10 cellular contexts compared by ENCODE assay signal in the genomic region with DNA sequence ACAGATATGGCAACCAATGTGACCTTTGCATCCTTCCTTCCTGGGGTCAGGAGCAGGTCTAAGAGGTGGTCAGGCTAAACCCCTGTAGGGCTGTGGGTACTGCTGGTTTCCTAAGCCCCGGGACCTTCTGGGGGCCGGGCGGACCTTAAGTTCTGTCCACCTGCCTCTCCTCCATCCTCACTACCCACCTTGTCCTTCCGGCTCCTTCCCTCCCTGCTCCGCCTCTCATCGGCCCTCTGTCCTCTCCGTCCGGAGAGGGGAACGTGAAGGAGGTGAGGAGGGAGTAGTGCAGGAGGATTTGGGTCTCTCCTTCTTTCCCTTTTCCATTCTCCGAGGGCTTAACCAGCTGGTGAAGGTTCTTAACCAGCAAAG. TPM values are rescaled to one million over a fixed set of nuclear protein-coding genes. Genes with fewer than 3 reads are reported as not detected.
DNase-seq lines count a peak whose midpoint lies in the region; ATAC-seq and TF ChIP-seq lines count a peak whose summit lies in the region.
"Had no signal": no experiment of that assay in that cellular context is flagged by ENCODE, and none has a peak within 500 bp of the region (broad histone marks: within the 10 kb centered on the region; RNA-seq: fewer than 3 reads in every experiment).

No MANE protein-coding gene starts in this region.

- H3K27me3 ChIP-seq in dorsolateral prefrontal cortex = no peaks in the 10 kb centered on the region

- H3K4me3 Mint-ChIP-seq in activated CD4-positive, alpha-beta T cell treated with anti-CD3 and anti-CD28 coated beads for 36 hours = peak overlapping the region; percentile 83
- H3K4me3 Mint-ChIP-seq in stimulated activated naive CD8-positive, alpha-beta T cell treated with anti-CD3 and anti-CD28 coated beads, Interleukin-15, Interleukin-2, amounts not matched to agents 100 ng/mL and 50 ng/mL, for 24 hours = peak overlapping the region; percentile 84

- peaks cover 29% of the 10 kb centered on the region for H3K4me1 Mint-ChIP-seq in activated CD4-positive, alpha-beta T cell treated with anti-CD3 and anti-CD28 coated beads for 36 hours
- H3K4me1 Mint-ChIP-seq in stimulated activated naive CD8-positive, alpha-beta T cell treated with anti-CD3 and anti-CD28 coated beads, Interleukin-15, Interleukin-2, amounts not matched to agents 100 ng/mL and 50 ng/mL, for 24 hours (ENCODE audit: low read depth) = peaks cover 34% of the 10 kb centered on the region

- intact Hi-C loops in activated CD4-positive, alpha-beta T cell treated with anti-CD3 and anti-CD28 coated beads for 36 hours (cut with DNase I, micrococcal nuclease) = loop anchor here in 1 of 2 experiments (10.0 kb wide), 1 partner anchor 189 kb away; a partner anchor contains a TSS
- intact Hi-C loops in dorsolateral prefrontal cortex (cut with DNase I) = loop anchor here in 1 of 2 donors (10.0 kb wide), 2 partner anchors 89 to 499 kb away; a partner anchor contains a TSS

- peak; percentile 17 for ATAC-seq in activated CD4-positive, alpha-beta T cell treated with anti-CD3 and anti-CD28 coated beads for 36 hours
- ATAC-seq in HG03045 (IDR thresholded peaks at IDR 0.05; ENCODE audit: unreplicated experiment) (peak; percentile 31), HG02973 (IDR thresholded peaks at IDR 0.05; ENCODE audit: unreplicated experiment) (no peak)
- ATAC-seq: A549 had no signal

- H3K9me3 Mint-ChIP-seq in activated CD4-positive, alpha-beta T cell treated with anti-CD3 and anti-CD28 coated beads for 36 hours (ENCODE audit: low read depth) = no peaks in the 10 kb centered on the region
- H3K9me3 Mint-ChIP-seq in stimulated activated naive CD8-positive, alpha-beta T cell treated with anti-CD3 and anti-CD28 coated beads, Interleukin-15, Interleukin-2, amounts not matched to agents 100 ng/mL and 50 ng/mL, for 24 hours = no peaks in the 10 kb centered on the region

- no peak for TF ChIP-seq CTCF in dorsolateral prefrontal cortex (IDR thresholded peaks at IDR 0.05 in 54 of 56, conservative IDR thresholded peaks at IDR 0.05 in 2 of 56; ENCODE audit: low read depth in 1 of 56, partially characterized antibody in 56 of 56)

- H3K27ac ChIP-seq in dorsolateral prefrontal cortex = peak overlapping the region in 50 of 59 donors; percentile 22 to 82 (median 57)
- H3K27ac ChIP-seq: A549 had no signal

- H3K4me3 ChIP-seq in dorsolateral prefrontal cortex = peak overlapping the region in 54 of 59 donors; percentile 0 to 59 (median 40)
- H3K4me3 ChIP-seq: A549 had no signal

- H3K27me3 Mint-ChIP-seq in activated CD4-positive, alpha-beta T cell treated with anti-CD3 and anti-CD28 coated beads for 36 hours = no peaks in the 10 kb centered on the region
- no peaks in the 10 kb centered on the region for H3K27me3 Mint-ChIP-seq in stimulated activated naive CD8-positive, alpha-beta T cell treated with anti-CD3 and anti-CD28 coated beads, Interleukin-15, Interleukin-2, amounts not matched to agents 100 ng/mL and 50 ng/mL, for 24 hours

- peaks cover 40% of the 10 kb centered on the region for H3K36me3 Mint-ChIP-seq in activated CD4-positive, alpha-beta T cell treated with anti-CD3 and anti-CD28 coated beads for 36 hours (ENCODE audit: low read depth)
- peaks cover 48% of the 10 kb centered on the region for H3K36me3 Mint-ChIP-seq in stimulated activated naive CD8-positive, alpha-beta T cell treated with anti-CD3 and anti-CD28 coated beads, Interleukin-15, Interleukin-2, amounts not matched to agents 100 ng/mL and 50 ng/mL, for 24 hours (ENCODE audit: low read depth)

- DNase-seq in activated CD4-positive, alpha-beta T cell treated with anti-CD3 and anti-CD28 coated beads for 36 hours = peak; percentile 10
- DNase-seq in activated CD4-positive, alpha-beta T cell treated with anti-CD3 and anti-CD28 coated beads for 4 hours = no peak
- no peak for DNase-seq in dorsolateral prefrontal cortex
- no peak for DNase-seq in anterior cingulate cortex (lab: John Stamatoyannopoulos, UW)
- no peak for DNase-seq in NCI-H1436 (lab: John Stamatoyannopoulos, UW)
- DNase-seq: NCI-H146 had no signal

- POLR2A ChIA-PET in activated CD4-positive, alpha-beta T cell treated with anti-CD3 and anti-CD28 coated beads for 36 hours (lab: Charles Lee) = no interaction called here

- CTCF ChIA-PET in activated CD4-positive, alpha-beta T cell treated with anti-CD3 and anti-CD28 coated beads for 36 hours (lab: Charles Lee) = interaction anchor here (0.9 to 4.6 kb wide), 2 partner anchors 88 to 689 kb away, joined by 4 to 56 read pairs; no protein-coding TSS in a partner anchor

- H3K27ac Mint-ChIP-seq in activated CD4-positive, alpha-beta T cell treated with anti-CD3 and anti-CD28 coated beads for 36 hours = peak overlapping the region; percentile 89
- peak overlapping the region; percentile 92 for H3K27ac Mint-ChIP-seq in stimulated activated naive CD8-positive, alpha-beta T cell treated with anti-CD3 and anti-CD28 coated beads, Interleukin-15, Interleukin-2, amounts not matched to agents 100 ng/mL and 50 ng/mL, for 24 hours

RNA-seq across cellular contexts. Expression of a gene that starts 28.3 kb away (rescaled TPM):
- 10 to 100 TPM; 42.7 to 45.9 TPM for total RNA-seq in activated CD4-positive, alpha-beta T cell treated with anti-CD3 and anti-CD28 coated beads for 36 hours
- total RNA-seq in dorsolateral prefrontal cortex = 10 to 100 TPM; 15.9 to 55.8 (median 38.9) TPM

RNA-seq across cellular contexts. Expression of a gene that starts 40.5 kb away (rescaled TPM):
- total RNA-seq in activated CD4-positive, alpha-beta T cell treated with anti-CD3 and anti-CD28 coated beads for 36 hours = 10 to 100 TPM; 35.2 to 43.8 TPM
- 10 to 100 TPM; 26.9 to 53.0 (median 37.4) TPM for total RNA-seq in dorsolateral prefrontal cortex
